In the genomic region with DNA sequence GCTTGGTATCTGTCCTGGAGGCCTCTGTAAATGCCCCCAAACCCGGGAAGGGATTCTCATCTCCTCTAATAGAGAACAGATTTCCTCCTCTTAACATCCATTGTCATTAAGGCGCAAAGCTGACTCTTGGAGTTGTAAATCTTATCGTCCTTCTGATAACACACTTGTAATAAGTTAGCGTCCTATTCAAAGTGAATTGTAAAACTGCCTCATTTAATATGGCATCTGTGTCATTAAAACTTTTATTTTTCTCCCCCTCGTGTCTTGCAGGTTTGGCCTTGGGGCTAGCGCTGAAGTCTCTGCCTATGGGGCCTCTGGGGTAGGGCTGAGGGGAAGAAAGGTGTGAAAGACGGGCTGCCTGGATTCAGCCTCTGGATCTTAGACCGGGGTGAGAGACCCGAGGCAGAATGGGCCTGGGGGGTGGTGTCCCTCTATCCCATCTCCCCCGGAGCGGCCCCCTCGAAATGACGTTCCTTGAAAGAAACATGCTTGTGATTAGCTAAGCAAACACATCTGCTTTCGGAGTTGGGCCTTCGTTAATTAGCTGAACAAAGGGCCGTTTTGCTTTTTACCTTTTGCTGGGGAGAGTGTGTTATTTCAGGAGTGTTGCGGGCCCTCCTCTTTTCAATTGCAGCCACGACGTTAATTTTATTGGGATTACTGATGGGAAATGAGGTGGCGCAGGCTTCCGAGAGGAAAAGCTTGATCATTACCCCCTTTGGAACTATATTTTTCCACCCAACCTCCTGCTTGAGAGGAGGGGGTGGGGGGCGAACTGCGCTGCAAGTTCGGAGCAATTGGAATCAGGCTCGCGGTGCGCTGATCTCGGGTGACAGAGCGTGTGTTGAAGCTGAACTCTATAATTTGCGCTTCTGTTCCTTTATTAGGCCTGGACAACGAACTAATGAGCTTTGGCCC, we compare ENCODE assay signal across 9 cellular contexts. TPM values are rescaled to one million over a fixed set of nuclear protein-coding genes. Genes with fewer than 3 reads are reported as not detected.
A peak's percentile ranks its signal among the peaks of the same experiment; 100 is the strongest.
DNase-seq lines count a peak whose midpoint lies in the region; ATAC-seq, FAIRE-seq and TF ChIP-seq lines count a peak whose summit lies in the region.
"Had no signal": no experiment of that assay in that cellular context is flagged by ENCODE, and none has a peak within 500 bp of the region (broad histone marks: within the 10 kb centered on the region; RNA-seq: fewer than 3 reads in every experiment).

No MANE protein-coding gene starts in this region.

- no peaks in the 10 kb centered on the region for H3K9me1 ChIP-seq in endothelial cell of umbilical vein (replicated peaks; ENCODE audit: control insufficient read depth, extremely low read depth, insufficient read depth, low read length)

- H4K20me1 ChIP-seq in endothelial cell of umbilical vein (replicated peaks; ENCODE audit: control insufficient read depth, extremely low read depth, insufficient read depth, low read length) = no peaks in the 10 kb centered on the region

- peaks cover 100% of the 10 kb centered on the region for H3K79me2 ChIP-seq in endothelial cell of umbilical vein (ENCODE audit: control insufficient read depth, insufficient read depth, low read length)

- no peaks in the 10 kb centered on the region for H3K27me3 ChIP-seq in endothelial cell of umbilical vein (ENCODE audit: control insufficient read depth in 2 of 2, insufficient read depth in 2 of 2, low read length in 2 of 2)
- H3K27me3 ChIP-seq in muscle layer of duodenum (ENCODE audit: low read depth, low read length) = peaks cover 4% of the 10 kb centered on the region
- no peaks in the 10 kb centered on the region for H3K27me3 ChIP-seq in tibial artery

- peak overlapping the region; percentile 94 for H3K4me2 ChIP-seq in endothelial cell of umbilical vein (ENCODE audit: insufficient read depth, low read length)

- FAIRE-seq in endothelial cell of umbilical vein (lab: Jason Lieb, UNC) = no peak

- CTCF ChIA-PET in endothelial cell of umbilical vein (lab: Charles Lee) = interaction anchor here (1.0 to 4.3 kb wide), 5 partner anchors 11 to 1083 kb away, joined by 3 to 37 read pairs (median 5); a partner anchor contains a TSS

- TF ChIP-seq CTCF in WI38 (IDR thresholded peaks at IDR 0.05; ENCODE audit: low read depth, low read length) = no peak
- no peak for TF ChIP-seq CTCF in endothelial cell of umbilical vein (IDR thresholded peaks at IDR 0.05; ENCODE audit: extremely low read depth in 1 of 2, insufficient read depth in 1 of 2, low read depth in 1 of 2, low read length in 2 of 2)
- no peak for TF ChIP-seq CTCF in tibial artery (IDR thresholded peaks at IDR 0.05)

- peak overlapping the region; percentile 87 for H3K27ac ChIP-seq in endothelial cell of umbilical vein (ENCODE audit: insufficient read depth, low read depth, low read length)
- H3K27ac ChIP-seq in muscle layer of duodenum (ENCODE audit: low read length) = peak overlapping the region; percentile 34
- H3K27ac ChIP-seq in tibial artery = peak overlapping the region; percentile 97 to 99

- peak; percentile 32 for TF ChIP-seq POLR2A in endothelial cell of umbilical vein (IDR thresholded peaks at IDR 0.05; ENCODE audit: low read depth, low read length)

- H3K4me3 ChIP-seq in WI38 (ENCODE audit: low read depth, low read length) (peak overlapping the region; percentile 99), endothelial cell of umbilical vein (replicated peaks in 1 of 3; ENCODE audit: insufficient read depth in 1 of 3, low read depth in 1 of 3, low read length in 3 of 3) (peak overlapping the region; percentile 56 to 99 (median 74)), muscle layer of duodenum (ENCODE audit: low read depth in 1 of 2, low read length in 2 of 2) (peak overlapping the region; percentile 28 to 45), tibial artery (peak overlapping the region; percentile 92 to 97)

- H3K36me3 ChIP-seq in endothelial cell of umbilical vein (ENCODE audit: control insufficient read depth in 2 of 2, extremely low read depth in 1 of 2, insufficient read depth in 2 of 2, low read length in 2 of 2) (peaks cover 6 to 15% of the 10 kb centered on the region in 2 experiments), muscle layer of duodenum (ENCODE audit: control insufficient read depth in 1 of 2, insufficient read depth in 2 of 2, low read length in 2 of 2) (peaks cover 0 to 3% of the 10 kb centered on the region in 2 donors), tibial artery (peaks cover 0 to 14% (median 11%) of the 10 kb centered on the region in 3 donors)

- POLR2A ChIA-PET in endothelial cell of umbilical vein (lab: Charles Lee) = interaction anchor here (0.7 to 1.2 kb wide), 3 partner anchors 9 to 16 kb away, joined by 3 to 4 read pairs (median 3); a partner anchor contains a TSS

- H2AFZ ChIP-seq in endothelial cell of umbilical vein (ENCODE audit: low read depth, low read length) = no peak overlapping the region

- no peak for ATAC-seq in GM18519 (IDR thresholded peaks at IDR 0.05; ENCODE audit: low FRiP score, unreplicated experiment)
- ATAC-seq in HG03460 (IDR thresholded peaks at IDR 0.05; ENCODE audit: unreplicated experiment) = no peak
- ATAC-seq in GM18858 (IDR thresholded peaks at IDR 0.05; ENCODE audit: unreplicated experiment) = no peak

- BruUV-seq in endothelial cell of umbilical vein (replicated peaks; lab: Mats Ljungman, UMichigan) = TSS peak; percentile 76

- peaks cover 54% of the 10 kb centered on the region for H3K4me1 ChIP-seq in endothelial cell of umbilical vein (ENCODE audit: control insufficient read depth, extremely low read depth, insufficient read depth, low read length)
- H3K4me1 ChIP-seq in muscle layer of duodenum (ENCODE audit: control insufficient read depth in 1 of 2, insufficient read depth in 2 of 2, low read length in 2 of 2) = peaks cover 3 to 35% of the 10 kb centered on the region in 2 donors
- peaks cover 0 to 41% (median 18%) of the 10 kb centered on the region in 4 donors for H3K4me1 ChIP-seq in tibial artery

- H3K9ac ChIP-seq in endothelial cell of umbilical vein (replicated peaks; ENCODE audit: extremely low read depth, insufficient read depth, low read length) = peak overlapping the region; percentile 83

- DNase-seq in endothelial cell of umbilical vein (ENCODE audit: low read depth, low spot score) (peak; percentile 69), tibial artery (peak in 1 of 2 donors; percentile 68)
- DNase-seq: MM.1S; stimulated activated naive CD4-positive, alpha-beta T cell treated with Interleukin-2 at 50 U/mL for 16 hours had no signal

- H3K9me3 ChIP-seq in endothelial cell of umbilical vein (replicated peaks; ENCODE audit: control insufficient read depth, insufficient read depth, low read length) = no peaks in the 10 kb centered on the region
- H3K9me3 ChIP-seq in muscle layer of duodenum (ENCODE audit: control insufficient read depth in 1 of 2, low read length in 2 of 2) = no peaks in the 10 kb centered on the region
- no peaks in the 10 kb centered on the region for H3K9me3 ChIP-seq in tibial artery

- intact Hi-C loops in endothelial cell of umbilical vein (cut with micrococcal nuclease) = loop anchor here (1.0 to 5.0 kb wide), 3 partner anchors 9 to 1931 kb away; a partner anchor contains a TSS
- intact Hi-C loops in tibial artery (cut with DNase I; ENCODE audit: low total_unique reads) = loop anchor here (10.0 kb wide), 1 partner anchor 1318 kb away; no protein-coding TSS in a partner anchor

- dilution Hi-C loops in endothelial cell of umbilical vein (cut with MboI; ENCODE audit: extremely low pct_ligation_motif_present, low sequenced_read_pairs) = loop anchor here (25.0 kb wide), 1 partner anchor 1031 kb away; no protein-coding TSS in a partner anchor

TF ChIP-seq in endothelial cell of umbilical vein, 7 proteins besides CTCF, POLR2A, EP300 and RAD21:
- TF ChIP-seq EZH2 (IDR thresholded peaks at IDR 0.05; ENCODE audit: borderline replicate concordance, low read depth, low read length, severe bottlenecking) = no peak
- no peak for TF ChIP-seq JUN (IDR thresholded peaks at IDR 0.05; ENCODE audit: borderline replicate concordance, insufficient read depth, insufficient read length, low read depth)
- peak; percentile 18 for TF ChIP-seq POLR2AphosphoS5 (IDR thresholded peaks at IDR 0.05; ENCODE audit: insufficient read depth, low read depth, low read length)
- TF ChIP-seq MYC (IDR thresholded peaks at IDR 0.05; ENCODE audit: low read depth, low read length) = no peak
- peak; percentile 22 for TF ChIP-seq GATA2 (IDR thresholded peaks at IDR 0.05; ENCODE audit: insufficient read depth, insufficient read length, low read depth, low read length)
- peak; percentile 50 for TF ChIP-seq FOS (IDR thresholded peaks at IDR 0.05; ENCODE audit: borderline replicate concordance, insufficient read depth, low read length)
- TF ChIP-seq, protein P1, sequence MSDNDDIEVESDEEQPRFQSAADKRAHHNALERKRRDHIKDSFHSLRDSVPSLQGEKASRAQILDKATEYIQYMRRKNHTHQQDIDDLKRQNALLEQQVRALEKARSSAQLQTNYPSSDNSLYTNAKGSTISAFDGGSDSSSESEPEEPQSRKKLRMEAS (IDR thresholded peaks at IDR 0.05; ENCODE audit: insufficient read depth, insufficient read length) = no peak

RNA-seq across cellular contexts. Expression of a gene that starts 12.4 kb away (rescaled TPM):
- total RNA-seq in endothelial cell of umbilical vein = 153 and 182 TPM in 2 replicates
- polyA plus RNA-seq in endothelial cell of umbilical vein = 105 and 120 TPM in 2 replicates
- polyA plus RNA-seq in endothelial cell of umbilical vein (2011; cell fraction: cytosol; rRNA removed) = 108 and 112 TPM in 2 replicates
- polyA plus RNA-seq in endothelial cell of umbilical vein (2011; cell fraction: nucleus; rRNA removed) = 115 and 122 TPM in 2 replicates
- 242 and 247 TPM in 2 replicates for polyA plus RNA-seq in endothelial cell of umbilical vein (2012)
- polyA minus RNA-seq in endothelial cell of umbilical vein = 77.0 and 94.2 TPM in 2 replicates
- polyA minus RNA-seq in endothelial cell of umbilical vein (2011; cell fraction: cytosol; rRNA and poly(A)+ RNA removed) = 23.5 TPM
- polyA minus RNA-seq in endothelial cell of umbilical vein (2011; cell fraction: nucleus; rRNA and poly(A)+ RNA removed) = 98.6 and 113 TPM in 2 replicates

Comparison
In these comparisons a context has a peak if more than half of its experiments do, and no peak if none do; other contexts are left out.
1. H3K4me3 ChIP-seq: peak in every context shown above with its lines; median percentile 99 in WI38; 94 in tibial artery; 74 in endothelial cell of umbilical vein; 36 in muscle layer of duodenum.
2. H3K27ac ChIP-seq: peak in every context shown above with its lines; median percentile 98 in tibial artery; 87 in endothelial cell of umbilical vein; 34 in muscle layer of duodenum.